12 cellular contexts compared by ENCODE assay signal in the genomic region with DNA sequence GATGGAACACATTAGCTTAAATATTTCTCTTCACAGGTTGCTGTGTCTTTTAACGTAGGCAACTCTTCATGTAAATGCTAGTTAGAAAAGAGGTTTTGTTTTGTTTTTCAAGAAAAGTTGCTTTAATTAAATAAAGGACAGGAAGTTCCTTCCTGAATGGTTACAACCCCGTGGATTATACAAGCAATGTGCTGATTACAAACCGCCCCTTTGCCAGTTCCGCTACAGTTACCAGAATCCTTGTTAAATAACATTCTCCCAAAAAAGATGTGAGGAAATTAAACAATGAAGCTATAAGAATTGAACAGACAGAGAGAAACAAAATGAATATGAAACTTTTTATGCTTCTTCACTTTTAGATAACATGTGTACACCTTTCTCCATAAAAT.
DNase-seq lines count a peak whose midpoint lies in the region; ATAC-seq, FAIRE-seq and TF ChIP-seq lines count a peak whose summit lies in the region.
"Had no signal": no experiment of that assay in that cellular context is flagged by ENCODE, and none has a peak within 500 bp of the region (broad histone marks: within the 10 kb centered on the region; RNA-seq: fewer than 3 reads in every experiment).

No MANE protein-coding gene starts in this region.

- H3K4me3 ChIP-seq in BLaER1 = no peak overlapping the region
- peak overlapping the region; percentile 10; the same call in 1 of the 2 replicates for H3K4me3 ChIP-seq in K562
- peak overlapping the region; percentile 55 for H3K4me3 ChIP-seq in iPS-18a (ENCODE audit: low read length)
- H3K4me3 ChIP-seq in gastrocnemius medialis = peak overlapping the region; percentile 12 to 41 (median 28)
- H3K4me3 ChIP-seq: cardiac muscle cell had no signal

- H3K36me3 Mint-ChIP-seq in osteocyte (ENCODE audit: unreplicated experiment) = no peaks in the 10 kb centered on the region
- H3K36me3 Mint-ChIP-seq in naive thymus-derived CD8-positive, alpha-beta T cell = no peaks in the 10 kb centered on the region

- H3K36me3 ChIP-seq in BLaER1 (no peaks in the 10 kb centered on the region), K562 (ENCODE audit: control insufficient read depth, insufficient read depth, low read length) (no peaks in the 10 kb centered on the region), iPS-18a (ENCODE audit: control insufficient read depth, low read depth, low read length) (no peaks in the 10 kb centered on the region), gastrocnemius medialis (no peaks in the 10 kb centered on the region)
- H3K36me3 ChIP-seq: cardiac muscle cell, WERI-Rb-1 had no signal

- peak overlapping the region; percentile 97 for H2AFZ ChIP-seq in K562 (ENCODE audit: low read depth, low read length)

- H3K27me3 Mint-ChIP-seq in osteocyte (ENCODE audit: unreplicated experiment) = no peaks in the 10 kb centered on the region
- H3K27me3 Mint-ChIP-seq in naive thymus-derived CD8-positive, alpha-beta T cell = peaks cover 0 to 2% (median 0%) of the 10 kb centered on the region in 5 donors
- H3K27me3 Mint-ChIP-seq: B cell had no signal

- no peak for FAIRE-seq in K562 (lab: Jason Lieb, UNC)

- peaks cover 17% of the 10 kb centered on the region for H3K4me1 Mint-ChIP-seq in osteocyte (ENCODE audit: unreplicated experiment)
- peaks cover 3 to 20% (median 6%) of the 10 kb centered on the region in 4 donors for H3K4me1 Mint-ChIP-seq in naive thymus-derived CD8-positive, alpha-beta T cell

- no peak for ATAC-seq in K562
- no peak for ATAC-seq in gastrocnemius medialis
- no peak for ATAC-seq in naive thymus-derived CD8-positive, alpha-beta T cell

- WGBS in K562 (ENCODE audit: insufficient coverage, low coverage, missing lambda C conversion rate) = 29% methylated on average over 4 of the region's 4 CpGs

- H3K9ac ChIP-seq in BLaER1 = no peak overlapping the region
- H3K9ac ChIP-seq in K562 (ENCODE audit: insufficient read depth in 1 of 2, low read depth in 2 of 2, low read length in 2 of 2) = peak overlapping the region; percentile 82 to 92; a peak in 3 of 4 replicates
- H3K9ac ChIP-seq in iPS-18a (ENCODE audit: low read length) = peak overlapping the region; percentile 43

- POLR2A ChIA-PET in K562 (lab: Yijun Ruan, JAX) = interaction anchor here (0.7 to 3.6 kb wide), 4 partner anchors 12 to 118 kb away, joined by 3 to 38 read pairs (median 19); partner anchors contain the start of gene MAP3K8
- POLR2A ChIA-PET in naive thymus-derived CD8-positive, alpha-beta T cell (lab: Charles Lee) = no interaction called here

- H4K20me1 ChIP-seq in BLaER1 = no peaks in the 10 kb centered on the region
- H4K20me1 ChIP-seq in K562 (replicated peaks; ENCODE audit: control insufficient read depth, insufficient read depth, low read length) = no peaks in the 10 kb centered on the region

- H3K4me2 ChIP-seq in BLaER1 = peak overlapping the region; percentile 49
- peak overlapping the region; percentile 84 for H3K4me2 ChIP-seq in K562 (ENCODE audit: insufficient read depth, low read length)

- no peak overlapping the region for H3K27ac Mint-ChIP-seq in osteocyte (ENCODE audit: unreplicated experiment)
- peak overlapping the region in 1 of 10 donors; percentile 36 for H3K27ac Mint-ChIP-seq in naive thymus-derived CD8-positive, alpha-beta T cell
- H3K27ac Mint-ChIP-seq: B cell had no signal

- TF ChIP-seq EP300 in K562 (IDR thresholded peaks at IDR 0.05; ENCODE audit: low read length) = no peak

- H3K79me2 ChIP-seq in K562 (ENCODE audit: control insufficient read depth, insufficient read depth, low read length) = no peaks in the 10 kb centered on the region

- H3K27me3 ChIP-seq in BLaER1 = no peaks in the 10 kb centered on the region
- H3K27me3 ChIP-seq in K562 (ENCODE audit: control insufficient read depth in 2 of 2, insufficient read depth in 2 of 2, low read length in 2 of 2) = no peaks in the 10 kb centered on the region
- no peaks in the 10 kb centered on the region for H3K27me3 ChIP-seq in iPS-18a (ENCODE audit: control insufficient read depth, insufficient read depth, low read length)
- no peaks in the 10 kb centered on the region for H3K27me3 ChIP-seq in gastrocnemius medialis
- H3K27me3 ChIP-seq: cardiac muscle cell had no signal

- H3K9me3 ChIP-seq in BLaER1 = no peaks in the 10 kb centered on the region
- H3K9me3 ChIP-seq in K562 (replicated peaks; ENCODE audit: control insufficient read depth, insufficient read depth, low read depth, low read length) = no peaks in the 10 kb centered on the region
- H3K9me3 ChIP-seq in iPS-18a (ENCODE audit: control insufficient read depth, low read depth, low read length) = no peaks in the 10 kb centered on the region
- H3K9me3 ChIP-seq in gastrocnemius medialis = no peaks in the 10 kb centered on the region

- in situ Hi-C loops in K562 (cut with MboI) = no loop called here
- in situ Hi-C loops in gastrocnemius medialis (cut with MboI; ENCODE audit: low sequenced_read_pairs in 4 of 4) = no loop called here

- TF ChIP-seq CTCF in K562 (IDR thresholded peaks at IDR 0.05 in 2 of 3, conservative IDR thresholded peaks at IDR 0.05 in 1 of 3; ENCODE audit: insufficient read depth in 2 of 3, low read depth in 1 of 3, low read length in 3 of 3) (no peak), gastrocnemius medialis (IDR thresholded peaks at IDR 0.05 in 4 of 5, conservative IDR thresholded peaks at IDR 0.05 in 1 of 5) (no peak), GM20000 (IDR thresholded peaks at IDR 0.05; ENCODE audit: extremely low read depth, missing control alignments) (no peak), osteocyte (IDR thresholded peaks at IDR 0.05) (no peak)

- H3K9me1 ChIP-seq in K562 (ENCODE audit: control insufficient read depth, insufficient read depth, low read length) = no peaks in the 10 kb centered on the region

- CTCF ChIA-PET in K562 (lab: Yijun Ruan, JAX; ENCODE audit: low intra/inter-chr PET ratio) = no interaction called here

- TF ChIP-seq RAD21 in K562 (CRISPR knock-in tag; conservative IDR thresholded peaks at IDR 0.05 in 1 of 2, IDR thresholded peaks at IDR 0.05 in 1 of 2) = no peak

- no TSS peak for BruUV-seq in K562 (replicated peaks; lab: Mats Ljungman, UMichigan)

- no peaks in the 10 kb centered on the region for H3K9me3 Mint-ChIP-seq in osteocyte (ENCODE audit: unreplicated experiment)
- no peaks in the 10 kb centered on the region for H3K9me3 Mint-ChIP-seq in naive thymus-derived CD8-positive, alpha-beta T cell

- no peak overlapping the region for H3K4me3 Mint-ChIP-seq in osteocyte (ENCODE audit: unreplicated experiment)
- no peak overlapping the region for H3K4me3 Mint-ChIP-seq in naive thymus-derived CD8-positive, alpha-beta T cell
- H3K4me3 Mint-ChIP-seq: B cell had no signal

- H3K4me1 ChIP-seq in BLaER1 = peaks cover 37% of the 10 kb centered on the region
- H3K4me1 ChIP-seq in K562 (replicated peaks in 1 of 2; ENCODE audit: control insufficient read depth in 2 of 2, insufficient read depth in 2 of 2, low read length in 2 of 2) = peaks cover 17 to 34% of the 10 kb centered on the region in 2 experiments
- peaks cover 27% of the 10 kb centered on the region for H3K4me1 ChIP-seq in iPS-18a (ENCODE audit: control insufficient read depth, low read depth, low read length)
- H3K4me1 ChIP-seq in gastrocnemius medialis = peaks cover 0 to 5% of the 10 kb centered on the region in 2 donors

- intact Hi-C loops in K562 (cut with micrococcal nuclease) (loop anchor here (5.0 kb wide), 1 partner anchor 117 kb away; no protein-coding TSS in a partner anchor), gastrocnemius medialis (cut with DNase I; ENCODE audit: low total_unique reads) (no loop called here)

- DNase-seq in K562 (ENCODE audit: extremely low read depth in 1 of 4, low spot score in 3 of 4) (no peak), gastrocnemius medialis (no peak), GM20000 (ENCODE audit: low spot score) (no peak), AML-193 (lab: John Stamatoyannopoulos, UW) (no peak), osteocyte (ENCODE audit: extremely low spot score, unreplicated experiment) (no peak)
- DNase-seq in naive thymus-derived CD8-positive, alpha-beta T cell = no peak
- DNase-seq: SIG-M5, WERI-Rb-1 had no signal

- H3K27ac ChIP-seq in BLaER1 (no peak overlapping the region), K562 (ENCODE audit: extremely low read depth, low read depth, low read length) (peak overlapping the region; percentile 97), iPS-18a (ENCODE audit: low read length) (peak overlapping the region; percentile 89), gastrocnemius medialis (peak overlapping the region; percentile 56 to 81 (median 62))
- H3K27ac ChIP-seq: cardiac muscle cell, WERI-Rb-1 had no signal

- TF ChIP-seq POLR2A in K562 (conservative IDR thresholded peaks at IDR 0.05) (no peak), gastrocnemius medialis (IDR thresholded peaks at IDR 0.05) (no peak)

TF ChIP-seq in K562, 482 proteins besides CTCF, POLR2A, EP300 and RAD21 (continues in another document):
- 0 out of 2 replicates have a peak, but pooled peaks have one; percentile 6 for TF ChIP-seq POLR2H (tag; IDR thresholded peaks at IDR 0.05; ENCODE audit: low read depth)
- 0 out of 2 replicates have a peak, but pooled peaks have one; percentile 3 for TF ChIP-seq ELF1 (tag; IDR thresholded peaks at IDR 0.05)
- TF ChIP-seq MAFG (tag; conservative IDR thresholded peaks at IDR 0.05) = no peak
